ENCODE assay signal across 12 cellular contexts in genomic region chr5:113354056-113354455, GRCh38.
"Had no signal": no experiment of that assay in that cellular context is flagged by ENCODE, and none has a peak within 500 bp of the region (broad histone marks: within the 10 kb centered on the region; RNA-seq: fewer than 3 reads in every experiment).

No MANE protein-coding gene starts in this region.

- H3K9me3 ChIP-seq: esophagus muscularis mucosa, heart left ventricle, left ventricle myocardium inferior, pancreas, stomach, uterus had no signal

- H3K4me3 ChIP-seq: dorsolateral prefrontal cortex, esophagus muscularis mucosa, heart left ventricle, left ventricle myocardium inferior, pancreas, stomach, uterus had no signal

- H3K4me1 ChIP-seq: esophagus muscularis mucosa, uterus had no signal

- H3K36me3 ChIP-seq: esophagus muscularis mucosa, heart left ventricle, left ventricle myocardium inferior, pancreas, stomach, uterus had no signal

- H3K27ac ChIP-seq: dorsolateral prefrontal cortex, esophagus muscularis mucosa, heart left ventricle, left ventricle myocardium inferior, pancreas, stomach, uterus had no signal

- DNase-seq: activated naive CD4-positive, alpha-beta T cell treated with anti-CD3 and anti-CD28 coated beads for 36 hours; dorsolateral prefrontal cortex; foreskin melanocyte; heart left ventricle; left ventricle myocardium inferior; pancreas; stimulated activated CD4-positive, alpha-beta T cell treated with anti-CD3 and anti-CD28 coated beads, Interleukin-15, amount 100 ng/mL, for 24 hours; stimulated activated CD4-positive, alpha-beta T cell treated with anti-CD3 and anti-CD28 coated beads, Interleukin-4, amount 100 ng/mL, for 4 hours; stomach; T-helper 9 cell; uterus had no signal

- H3K27me3 ChIP-seq: dorsolateral prefrontal cortex, esophagus muscularis mucosa, heart left ventricle, pancreas, stomach, uterus had no signal
